1 cellular context compared by ENCODE assay signal in genomic region chr11:19963697-19964340, GRCh38.
TF ChIP-seq lines count a peak whose summit lies in the region.

No MANE protein-coding gene starts in this region.

TF ChIP-seq in GM12878, 131 proteins besides CTCF, POLR2A, EP300 and RAD21:
- TF ChIP-seq RUNX3 (IDR thresholded peaks at IDR 0.05; ENCODE audit: low read length) (peak; percentile 65), ZNF622 (IDR thresholded peaks at IDR 0.05) (no peak), PAX5 (IDR thresholded peaks at IDR 0.05; ENCODE audit: borderline replicate concordance, low read depth, low read length) (0 out of 2 replicates have a peak, but pooled peaks have one; percentile 34), RBBP5 (conservative IDR thresholded peaks at IDR 0.05) (no peak), CHD2 (IDR thresholded peaks at IDR 0.05; ENCODE audit: borderline replicate concordance, low read depth, low read length) (no peak)
